29 cellular contexts compared by ENCODE assay signal in genomic region chrX:40184968-40185367, GRCh38.
"Had no signal": no experiment of that assay in that cellular context is flagged by ENCODE, and none has a peak within 500 bp of the region (broad histone marks: within the 10 kb centered on the region; RNA-seq: fewer than 3 reads in every experiment).

No MANE protein-coding gene starts in this region.

- DNase-seq: stimulated activated CD4-positive, alpha-beta T cell treated with anti-CD3 and anti-CD28 coated beads, Interleukin-2, amount 100 ng/mL, for 48 hours; stimulated activated CD4-positive, alpha-beta T cell treated with anti-CD3 and anti-CD28 coated beads, Interleukin-4, amount 100 ng/mL, for 1 hour; stimulated activated CD4-positive, alpha-beta T cell treated with anti-CD3 and anti-CD28 coated beads, Interleukin-4, amount 100 ng/mL, for 24 hours; stimulated activated CD4-positive, alpha-beta T cell treated with anti-CD3 and anti-CD28 coated beads, Interleukin-4, amount 100 ng/mL, for 4 hours; stimulated activated CD8-positive, alpha-beta memory T cell treated with anti-CD3 and anti-CD28 coated beads, Interleukin-4, amount 100 ng/mL, for 48 hours; stimulated activated naive B cell treated with anti-CD40 and anti-IgM and Interleukin-4, amounts not matched to agents 10 μg/mL and 1 μg/mL and 100 μg/mL, for 72 hours; stimulated activated naive CD4-positive, alpha-beta T cell; stimulated activated naive CD4-positive, alpha-beta T cell treated with Interleukin-2 at 50 U/mL for 16 hours; stimulated activated naive CD8-positive, alpha-beta T cell treated with anti-CD3 and anti-CD28 coated beads, Interleukin-15, amount 100 ng/mL, for 72 hours; stimulated activated naive CD8-positive, alpha-beta T cell treated with anti-CD3 and anti-CD28 coated beads, Interleukin-15, Interleukin-2, amounts not matched to agents 100 U/mL and 50 U/mL, for 24 hours; stomach; substantia nigra; testis; thyroid gland; tibial artery; transverse colon; trophoblast cell; upper lobe of left lung; upper lobe of right lung; uterus had no signal

- H3K4me3 Mint-ChIP-seq: stimulated activated effector memory CD8-positive, alpha-beta T cell treated with anti-CD3 and anti-CD28 coated beads, Interleukin-12 subunit alpha, Interleukin-12 subunit beta, amount 100 ng/mL, for 72 hours; stimulated activated memory B cell treated with anti-CD40 and anti-IgM and Interleukin-4, amounts not matched to agents 10 μg/mL and 1 μg/mL and 100 μg/mL, for 72 hours; stimulated activated naive B cell treated with anti-CD40 and anti-IgM and Interleukin-4, amounts not matched to agents 10 μg/mL and 1 μg/mL and 100 μg/mL, for 72 hours; stimulated activated naive CD8-positive, alpha-beta T cell treated with anti-CD3 and anti-CD28 coated beads, Interleukin-15, amount 100 ng/mL, for 72 hours; stimulated activated naive CD8-positive, alpha-beta T cell treated with anti-CD3 and anti-CD28 coated beads, Interleukin-15, Interleukin-2, amounts not matched to agents 100 ng/mL and 50 ng/mL, for 24 hours; type B pancreatic cell had no signal

- H3K4me1 Mint-ChIP-seq: stimulated activated effector memory CD8-positive, alpha-beta T cell treated with anti-CD3 and anti-CD28 coated beads, Interleukin-12 subunit alpha, Interleukin-12 subunit beta, amount 100 ng/mL, for 72 hours had no signal

- H3K4me3 ChIP-seq: stomach, suprapubic skin, testis, thoracic aorta, thyroid gland, tibial artery, tibial nerve, transverse colon, upper lobe of left lung, upper lobe of right lung, uterus, vagina had no signal

- H3K4me1 ChIP-seq: stomach, testis, thyroid gland, tibial artery, tibial nerve, transverse colon, upper lobe of left lung, upper lobe of right lung, uterus, vagina had no signal

- H3K27ac ChIP-seq: stomach, suprapubic skin, testis, thoracic aorta, thyroid gland, tibial artery, tibial nerve, transverse colon, upper lobe of left lung, upper lobe of right lung, uterus, vagina had no signal

- H3K36me3 Mint-ChIP-seq: stimulated activated effector memory CD8-positive, alpha-beta T cell treated with anti-CD3 and anti-CD28 coated beads, Interleukin-12 subunit alpha, Interleukin-12 subunit beta, amount 100 ng/mL, for 72 hours; type B pancreatic cell had no signal

- H3K27ac Mint-ChIP-seq: stimulated activated effector memory CD8-positive, alpha-beta T cell treated with anti-CD3 and anti-CD28 coated beads, Interleukin-12 subunit alpha, Interleukin-12 subunit beta, amount 100 ng/mL, for 72 hours; stimulated activated memory B cell treated with anti-CD40 and anti-IgM and Interleukin-4, amounts not matched to agents 10 μg/mL and 1 μg/mL and 100 μg/mL, for 72 hours; stimulated activated naive B cell treated with anti-CD40 and anti-IgM and Interleukin-4, amounts not matched to agents 10 μg/mL and 1 μg/mL and 100 μg/mL, for 72 hours; stimulated activated naive CD8-positive, alpha-beta T cell treated with anti-CD3 and anti-CD28 coated beads, Interleukin-15, amount 100 ng/mL, for 72 hours; stimulated activated naive CD8-positive, alpha-beta T cell treated with anti-CD3 and anti-CD28 coated beads, Interleukin-15, Interleukin-2, amounts not matched to agents 100 ng/mL and 50 ng/mL, for 24 hours; type B pancreatic cell had no signal

- H3K27me3 Mint-ChIP-seq: stimulated activated memory B cell treated with anti-CD40 and anti-IgM and Interleukin-4, amounts not matched to agents 10 μg/mL and 1 μg/mL and 100 μg/mL, for 72 hours; stimulated activated naive CD8-positive, alpha-beta T cell treated with anti-CD3 and anti-CD28 coated beads, Interleukin-15, amount 100 ng/mL, for 72 hours; stimulated activated naive CD8-positive, alpha-beta T cell treated with anti-CD3 and anti-CD28 coated beads, Interleukin-15, Interleukin-2, amounts not matched to agents 100 ng/mL and 50 ng/mL, for 24 hours had no signal

- H3K27me3 ChIP-seq: stomach, suprapubic skin, testis, thyroid gland, tibial artery, tibial nerve, transverse colon, upper lobe of left lung, upper lobe of right lung, uterus, vagina had no signal

- ATAC-seq: stimulated activated effector memory CD8-positive, alpha-beta T cell treated with anti-CD3 and anti-CD28 coated beads, Interleukin-12 subunit alpha, Interleukin-12 subunit beta, amount 100 ng/mL, for 72 hours; stimulated activated memory B cell treated with anti-CD40 and anti-IgM and Interleukin-4, amounts not matched to agents 10 μg/mL and 1 μg/mL and 100 μg/mL, for 72 hours; stimulated activated naive B cell treated with anti-CD40 and anti-IgM and Interleukin-4, amounts not matched to agents 10 μg/mL and 1 μg/mL and 100 μg/mL, for 72 hours; stimulated activated naive CD8-positive, alpha-beta T cell treated with anti-CD3 and anti-CD28 coated beads, Interleukin-15, amount 100 ng/mL, for 72 hours; stimulated activated naive CD8-positive, alpha-beta T cell treated with anti-CD3 and anti-CD28 coated beads, Interleukin-15, Interleukin-2, amounts not matched to agents 100 U/mL and 50 U/mL, for 24 hours; upper lobe of right lung had no signal

- H3K36me3 ChIP-seq: stomach, suprapubic skin, thoracic aorta, thyroid gland, tibial artery, tibial nerve, transverse colon, upper lobe of left lung, upper lobe of right lung, uterus, vagina had no signal

- FAIRE-seq: urothelium cell line had no signal

- H3K9me3 ChIP-seq: suprapubic skin, testis, thoracic aorta, thyroid gland, tibial nerve, transverse colon, upper lobe of right lung, uterus had no signal
